8 cellular contexts compared by ENCODE assay signal in the genomic region with DNA sequence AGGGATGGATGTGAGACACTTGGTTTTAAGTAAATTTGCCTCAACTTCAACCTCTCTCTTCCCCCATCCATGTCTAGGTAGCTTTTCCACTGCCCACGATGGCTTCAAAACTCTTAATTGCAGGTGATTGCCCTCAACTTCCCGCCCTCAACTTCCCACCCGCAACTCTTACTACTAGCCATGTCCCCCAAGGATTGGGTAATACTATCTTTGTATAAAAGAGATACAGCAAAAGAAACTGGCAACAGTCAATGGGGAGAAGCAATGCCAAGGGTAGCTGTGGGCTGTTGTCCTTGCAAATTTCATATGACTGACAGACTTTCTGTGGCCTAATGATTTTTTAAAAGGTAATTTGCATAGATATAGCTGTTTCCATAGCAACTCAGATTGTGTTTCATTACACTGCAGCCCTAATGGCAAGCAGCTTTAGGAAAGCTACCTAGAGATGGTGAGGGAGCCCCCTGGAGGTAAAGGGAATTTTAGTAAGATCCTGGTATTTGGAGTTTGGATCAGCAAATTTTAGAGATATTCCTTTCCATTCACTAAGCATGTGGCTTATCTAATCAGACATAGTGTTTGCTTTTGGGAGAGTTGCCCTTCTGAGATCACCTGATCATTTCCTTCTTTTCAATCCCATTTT.
DNase-seq lines count a peak whose midpoint lies in the region; TF ChIP-seq lines count a peak whose summit lies in the region.

No MANE protein-coding gene starts in this region.

- H3K27ac ChIP-seq in H9 (ENCODE audit: insufficient read length, low read depth, low read length) (no peak overlapping the region), neural progenitor cell (no peak overlapping the region)

- no peaks in the 10 kb centered on the region for H3F3A ChIP-seq in neural progenitor cell (ENCODE audit: low read depth)

- H2BK20ac ChIP-seq in H9 (ENCODE audit: low read depth, low read length, poor library complexity, severe bottlenecking) = no peak overlapping the region

- no peak overlapping the region; the same call in 1 of the 2 replicates for H3K14ac ChIP-seq in H9 (ENCODE audit: insufficient read depth, low read length)

- H3K79me2 ChIP-seq in H9 (ENCODE audit: insufficient read depth, low read length) (no peaks in the 10 kb centered on the region), neural progenitor cell (ENCODE audit: low read depth) (no peaks in the 10 kb centered on the region)

- H3K4me3 Mint-ChIP-seq in H9 (no peak overlapping the region), neural progenitor cell (no peak overlapping the region)

- H3K56ac ChIP-seq in H9 (ENCODE audit: insufficient read length, low read depth, low read length) = no peak overlapping the region

- H3K23me2 ChIP-seq in H9 (ENCODE audit: insufficient read length, low read depth, low read length, poor library complexity, severe bottlenecking) = no peaks in the 10 kb centered on the region

- H2BK15ac ChIP-seq in H9 (ENCODE audit: low read depth, low read length) = no peak overlapping the region

- H2BK5ac ChIP-seq in H9 (ENCODE audit: insufficient read length, low read length) = no peak overlapping the region

- H3K27me3 Mint-ChIP-seq in H9 (ENCODE audit: low read depth) (no peaks in the 10 kb centered on the region; the same call in 1 of the 2 replicates), neural progenitor cell (ENCODE audit: insufficient read depth, low read depth) (peaks cover 3% of the 10 kb centered on the region)

- no peak overlapping the region for H4K8ac ChIP-seq in H9 (replicated peaks; ENCODE audit: insufficient read length, low read depth, low read length)

- H2AFZ ChIP-seq in H9 (ENCODE audit: low read length) = no peak overlapping the region
- H2AFZ ChIP-seq in neural progenitor cell (replicated peaks) = no peak overlapping the region

- H3K4me2 ChIP-seq in H9 (ENCODE audit: insufficient read depth, insufficient read length, low read length) = no peak overlapping the region
- H3K4me2 ChIP-seq in neural progenitor cell = no peak overlapping the region

- H3K9ac ChIP-seq in H9 (ENCODE audit: extremely low read depth, insufficient read length, low read length) (no peak overlapping the region), neural progenitor cell (no peak overlapping the region)

- no peak overlapping the region for H3K23ac ChIP-seq in H9 (ENCODE audit: insufficient read length, low read depth, low read length)

- no peak overlapping the region for H3K27ac Mint-ChIP-seq in H9
- no peak overlapping the region for H3K27ac Mint-ChIP-seq in neural progenitor cell

- H2BK12ac ChIP-seq in H9 (ENCODE audit: insufficient read length, low read depth, low read length) = no peak overlapping the region

- TF ChIP-seq CTCF in H9 (conservative IDR thresholded peaks at IDR 0.05) (peak; percentile 78), choroid plexus epithelial cell (conservative IDR thresholded peaks at IDR 0.05; ENCODE audit: low read depth, low read length) (peak; percentile 61), neural progenitor cell (IDR thresholded peaks at IDR 0.05) (peak; percentile 74)

- H3K4me1 Mint-ChIP-seq in H9 (no peaks in the 10 kb centered on the region), neural progenitor cell (no peaks in the 10 kb centered on the region)

- no peak overlapping the region for H2BK120ac ChIP-seq in H9 (ENCODE audit: low read depth, low read length, poor library complexity, severe bottlenecking)

- no peaks in the 10 kb centered on the region for H3K9me3 ChIP-seq in H9 (ENCODE audit: control insufficient read depth, low read depth, low read length)
- H3K9me3 ChIP-seq in neural progenitor cell (ENCODE audit: low read depth) = no peaks in the 10 kb centered on the region

- no peaks in the 10 kb centered on the region for H3K27me3 ChIP-seq in H9 (ENCODE audit: insufficient read depth, low read length)
- H3K27me3 ChIP-seq in neural progenitor cell = no peaks in the 10 kb centered on the region

- no peaks in the 10 kb centered on the region for H3K79me1 ChIP-seq in H9 (ENCODE audit: insufficient read depth, low read depth, low read length, poor library complexity, severe bottlenecking)

- H3K9me3 Mint-ChIP-seq in H9 (peaks cover 0 to 7% of the 10 kb centered on the region in 2 experiments; a peak in 4 of 5 replicates), neural progenitor cell (peaks cover 3% of the 10 kb centered on the region)

- H3K4ac ChIP-seq in H9 (ENCODE audit: low read depth, low read length) = no peak overlapping the region

- H4K20me1 ChIP-seq in H9 (ENCODE audit: control insufficient read depth, insufficient read depth, insufficient read length) = no peaks in the 10 kb centered on the region
- H4K20me1 ChIP-seq in neural progenitor cell (ENCODE audit: low read depth) = no peaks in the 10 kb centered on the region

- no peak overlapping the region for H4K91ac ChIP-seq in H9 (ENCODE audit: insufficient read length, low read depth, low read length)

- no CpG with 5 or more reads among the region's 3 CpGs for WGBS in H9 (ENCODE audit: extremely low coverage, insufficient read length, low lambda C conversion rate)

- H3K18ac ChIP-seq in H9 (ENCODE audit: insufficient read length, low read depth, low read length) = peak overlapping the region; percentile 61

- no peaks in the 10 kb centered on the region for H3K36me3 ChIP-seq in neural progenitor cell

- H4K5ac ChIP-seq in H9 (ENCODE audit: insufficient read length, low read depth, low read length) = no peak overlapping the region

- peak overlapping the region; percentile 81 for H3T11ph ChIP-seq in H9 (ENCODE audit: low read length)

- H3K4me3 ChIP-seq in choroid plexus epithelial cell (ENCODE audit: low read depth, low read length) (no peak overlapping the region), neural progenitor cell (no peak overlapping the region)

- DNase-seq in DMS114 treated with DMSO at 0.1 percent for 48 hours (lab: John Stamatoyannopoulos, UW; ENCODE audit: unreplicated experiment) (peak; percentile 38), H9 (peak; percentile 35), NCI-H446 treated with DMSO at 0.1 percent for 48 hours (lab: John Stamatoyannopoulos, UW) (peak; percentile 66), choroid plexus epithelial cell (ENCODE audit: low read depth) (peak; percentile 53), neural progenitor cell (ENCODE audit: low spot score) (peak; percentile 62), NCI-H1436 treated with DMSO at 0.1 percent for 48 hours (lab: John Stamatoyannopoulos, UW) (no peak), mesenteric fat pad (ENCODE audit: low spot score) (no peak)
- DNase-seq in stimulated activated naive CD4-positive, alpha-beta T cell treated with Interleukin-2 at 50 U/mL for 16 hours (lab: John Stamatoyannopoulos, UW) = no peak

- H3K4me1 ChIP-seq in H9 (ENCODE audit: insufficient read depth, low read length) = no peaks in the 10 kb centered on the region
- H3K4me1 ChIP-seq in neural progenitor cell = no peaks in the 10 kb centered on the region

- no peaks in the 10 kb centered on the region; a peak in 3 of 7 replicates for H3K36me3 Mint-ChIP-seq in H9 (ENCODE audit: insufficient read depth in 1 of 3, low read depth in 3 of 3)
- H3K36me3 Mint-ChIP-seq in neural progenitor cell = peaks cover 6% of the 10 kb centered on the region

- no peak overlapping the region for H2AK5ac ChIP-seq in H9 (ENCODE audit: insufficient read length, low read length)

Comparison
In these comparisons a context has a peak if more than half of its experiments do, and no peak if none do; other contexts are left out.
1. DNase-seq: peak in DMS114 treated with DMSO at 0.1 percent for 48 hours (single experiment), H9 (single experiment), NCI-H446 treated with DMSO at 0.1 percent for 48 hours (single experiment), choroid plexus epithelial cell (single experiment) and neural progenitor cell (single experiment); none in stimulated activated naive CD4-positive, alpha-beta T cell treated with Interleukin-2 at 50 U/mL for 16 hours (single experiment), NCI-H1436 treated with DMSO at 0.1 percent for 48 hours (single experiment) and mesenteric fat pad (single experiment).
2. Peak in every context shown above with its lines, with median percentiles within 50 percentile points of each other: CTCF ChIP-seq.